In genomic region chr5:15579193-15579990, GRCh38 we compare ENCODE assay signal across 12 cellular contexts.
"Had no signal": no experiment of that assay in that cellular context is flagged by ENCODE, and none has a peak within 500 bp of the region (broad histone marks: within the 10 kb centered on the region; RNA-seq: fewer than 3 reads in every experiment).

No MANE protein-coding gene starts in this region.

- H3K4me3 ChIP-seq: cardiac muscle cell, ovary, sigmoid colon had no signal

- H3K27ac Mint-ChIP-seq: activated T-helper 17 cell treated with anti-CD3 and anti-CD28 coated beads, Interleukin-2, amount 50 U/mL, for 72 hours; immature natural killer cell; stimulated activated naive CD8-positive, alpha-beta T cell treated with anti-CD3 and anti-CD28 coated beads, Interleukin-15, amount 100 ng/mL, for 72 hours; type B pancreatic cell had no signal

- DNase-seq: activated naive CD4-positive, alpha-beta T cell treated with Interleukin-2 at 50 U/mL for 16 hours; erythroblast; foreskin melanocyte; immature natural killer cell; ovary; sigmoid colon; stimulated activated CD4-positive, alpha-beta T cell treated with anti-CD3 and anti-CD28 coated beads, Interleukin-1b, Interleukin-23, amount 100 ng/mL, for 48 hours; stimulated activated naive CD8-positive, alpha-beta T cell treated with anti-CD3 and anti-CD28 coated beads, Interleukin-15, amount 100 ng/mL, for 72 hours had no signal

- H3K27me3 Mint-ChIP-seq: activated T-helper 17 cell treated with anti-CD3 and anti-CD28 coated beads, Interleukin-2, amount 50 U/mL, for 72 hours; stimulated activated naive CD8-positive, alpha-beta T cell treated with anti-CD3 and anti-CD28 coated beads, Interleukin-15, amount 100 ng/mL, for 72 hours; type B pancreatic cell had no signal

- H3K27me3 ChIP-seq: cardiac muscle cell, ovary, sigmoid colon had no signal

- H3K36me3 ChIP-seq: cardiac muscle cell, ovary, sigmoid colon had no signal

- ATAC-seq: activated CD4-positive, CD25-positive, alpha-beta regulatory T cell treated with anti-CD3 and anti-CD28 coated beads, Interleukin-2, amount 50 U/mL, for 24 hours; activated T-helper 17 cell treated with anti-CD3 and anti-CD28 coated beads, Interleukin-2, amount 50 U/mL, for 72 hours; stimulated activated naive CD8-positive, alpha-beta T cell treated with anti-CD3 and anti-CD28 coated beads, Interleukin-15, amount 100 ng/mL, for 72 hours had no signal

- H3K27ac ChIP-seq: cardiac muscle cell, ovary, sigmoid colon had no signal

- H3K9me3 ChIP-seq: ovary, sigmoid colon had no signal

- H3K4me3 Mint-ChIP-seq: activated T-helper 17 cell treated with anti-CD3 and anti-CD28 coated beads, Interleukin-2, amount 50 U/mL, for 72 hours; immature natural killer cell; stimulated activated naive CD8-positive, alpha-beta T cell treated with anti-CD3 and anti-CD28 coated beads, Interleukin-15, amount 100 ng/mL, for 72 hours; type B pancreatic cell had no signal

- H3K4me1 Mint-ChIP-seq: activated T-helper 17 cell treated with anti-CD3 and anti-CD28 coated beads, Interleukin-2, amount 50 U/mL, for 72 hours; immature natural killer cell; stimulated activated naive CD8-positive, alpha-beta T cell treated with anti-CD3 and anti-CD28 coated beads, Interleukin-15, amount 100 ng/mL, for 72 hours had no signal
